In the genomic region with DNA sequence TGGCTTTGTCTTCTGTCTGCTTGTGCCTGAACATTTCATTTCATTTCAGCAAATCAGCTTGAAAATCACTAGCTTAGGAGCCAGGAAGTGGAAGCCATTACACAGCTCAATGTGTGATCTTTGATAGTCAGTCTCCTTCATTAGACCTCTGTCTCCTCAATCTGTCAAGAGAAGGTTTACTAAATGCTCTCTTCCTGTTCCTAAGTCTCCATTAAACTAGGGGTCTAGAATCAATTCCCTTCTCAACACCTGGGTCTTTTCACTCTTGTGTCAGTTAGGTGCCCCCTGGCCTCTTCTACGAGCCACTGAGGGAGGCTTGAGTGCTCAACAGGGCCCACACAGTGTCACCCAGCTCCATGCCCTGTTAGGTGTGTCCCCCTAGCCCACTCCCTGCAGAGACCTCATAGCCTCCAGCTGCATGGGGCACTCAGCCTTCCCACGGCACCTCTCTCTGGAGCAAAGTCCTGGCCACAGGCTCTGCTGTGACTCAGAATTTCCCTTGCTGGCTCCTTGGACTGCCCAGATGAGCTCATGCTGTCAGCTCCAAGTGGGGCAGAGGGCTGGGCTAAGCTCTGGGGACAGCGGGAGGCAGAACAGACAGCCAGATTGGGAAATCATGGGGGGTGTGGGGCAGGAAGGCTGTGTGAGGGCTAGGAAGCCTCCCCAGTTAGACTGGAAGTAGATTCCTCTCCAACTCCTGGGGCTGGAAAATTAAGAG, we compare ENCODE assay signal across 1 cellular context.
TF ChIP-seq lines count a peak whose summit lies in the region.

No MANE protein-coding gene starts in this region.

TF ChIP-seq in HEK293, 187 proteins besides CTCF, POLR2A, EP300 and RAD21 (continued from another document and continues in another):
- TF ChIP-seq HIC1 (tag by site-specific recombination; IDR thresholded peaks at IDR 0.05) = peak; percentile 96
- TF ChIP-seq ZEB2 (tag by site-specific recombination; IDR thresholded peaks at IDR 0.05) = peak; percentile 93
- no peak for TF ChIP-seq ZSCAN16 (tag by site-specific recombination; IDR thresholded peaks at IDR 0.05)
- TF ChIP-seq, protein P1, sequence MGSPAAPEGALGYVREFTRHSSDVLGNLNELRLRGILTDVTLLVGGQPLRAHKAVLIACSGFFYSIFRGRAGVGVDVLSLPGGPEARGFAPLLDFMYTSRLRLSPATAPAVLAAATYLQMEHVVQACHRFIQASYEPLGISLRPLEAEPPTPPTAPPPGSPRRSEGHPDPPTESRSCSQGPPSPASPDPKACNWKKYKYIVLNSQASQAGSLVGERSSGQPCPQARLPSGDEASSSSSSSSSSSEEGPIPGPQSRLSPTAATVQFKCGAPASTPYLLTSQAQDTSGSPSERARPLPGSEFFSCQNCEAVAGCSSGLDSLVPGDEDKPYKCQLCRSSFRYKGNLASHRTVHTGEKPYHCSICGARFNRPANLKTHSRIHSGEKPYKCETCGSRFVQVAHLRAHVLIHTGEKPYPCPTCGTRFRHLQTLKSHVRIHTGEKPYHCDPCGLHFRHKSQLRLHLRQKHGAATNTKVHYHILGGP (tag by site-specific recombination; IDR thresholded peaks at IDR 0.05) = no peak
- no peak for TF ChIP-seq HOXA7 (CRISPR knock-in tag; IDR thresholded peaks at IDR 0.05; ENCODE audit: borderline replicate concordance)
- TF ChIP-seq ZNF777 (tag by site-specific recombination; IDR thresholded peaks at IDR 0.05; ENCODE audit: borderline replicate concordance) = no peak
- peak; percentile 63 for TF ChIP-seq KLF10 (tag by site-specific recombination; IDR thresholded peaks at IDR 0.05)
- peak; percentile 47; the same call in 1 of the 2 replicates for TF ChIP-seq KLF9 (tag by site-specific recombination; IDR thresholded peaks at IDR 0.05; ENCODE audit: low read depth)
- peak; percentile 57; the same call in 1 of the 2 replicates for TF ChIP-seq SCRT2 (tag by site-specific recombination; IDR thresholded peaks at IDR 0.05)
- TF ChIP-seq AEBP2 (tag by site-specific recombination; IDR thresholded peaks at IDR 0.05; ENCODE audit: borderline replicate concordance) = no peak
- TF ChIP-seq ZNF555 (tag by site-specific recombination; conservative IDR thresholded peaks at IDR 0.05) = no peak
- TF ChIP-seq ZNF521 (tag by site-specific recombination; IDR thresholded peaks at IDR 0.05) = no peak
- no peak for TF ChIP-seq ZNF830 (tag by site-specific recombination; IDR thresholded peaks at IDR 0.05; ENCODE audit: low read depth)
- no peak for TF ChIP-seq ZBTB44 (tag by site-specific recombination; IDR thresholded peaks at IDR 0.05)
- TF ChIP-seq ZNF121 (tag by site-specific recombination; IDR thresholded peaks at IDR 0.05) = no peak
- peak; percentile 59 for TF ChIP-seq ZNF394 (tag by site-specific recombination; IDR thresholded peaks at IDR 0.05; ENCODE audit: borderline replicate concordance)
- peak; percentile 73 for TF ChIP-seq ATF2 (tag by site-specific recombination; IDR thresholded peaks at IDR 0.05; ENCODE audit: low read depth)
- peak; percentile 54 for TF ChIP-seq SP3 (tag by site-specific recombination; IDR thresholded peaks at IDR 0.05)
- TF ChIP-seq ZBTB17 (tag by site-specific recombination; IDR thresholded peaks at IDR 0.05) = peak; percentile 83
- no peak for TF ChIP-seq PRDM6 (tag by site-specific recombination; IDR thresholded peaks at IDR 0.05)
- TF ChIP-seq, protein P2, sequence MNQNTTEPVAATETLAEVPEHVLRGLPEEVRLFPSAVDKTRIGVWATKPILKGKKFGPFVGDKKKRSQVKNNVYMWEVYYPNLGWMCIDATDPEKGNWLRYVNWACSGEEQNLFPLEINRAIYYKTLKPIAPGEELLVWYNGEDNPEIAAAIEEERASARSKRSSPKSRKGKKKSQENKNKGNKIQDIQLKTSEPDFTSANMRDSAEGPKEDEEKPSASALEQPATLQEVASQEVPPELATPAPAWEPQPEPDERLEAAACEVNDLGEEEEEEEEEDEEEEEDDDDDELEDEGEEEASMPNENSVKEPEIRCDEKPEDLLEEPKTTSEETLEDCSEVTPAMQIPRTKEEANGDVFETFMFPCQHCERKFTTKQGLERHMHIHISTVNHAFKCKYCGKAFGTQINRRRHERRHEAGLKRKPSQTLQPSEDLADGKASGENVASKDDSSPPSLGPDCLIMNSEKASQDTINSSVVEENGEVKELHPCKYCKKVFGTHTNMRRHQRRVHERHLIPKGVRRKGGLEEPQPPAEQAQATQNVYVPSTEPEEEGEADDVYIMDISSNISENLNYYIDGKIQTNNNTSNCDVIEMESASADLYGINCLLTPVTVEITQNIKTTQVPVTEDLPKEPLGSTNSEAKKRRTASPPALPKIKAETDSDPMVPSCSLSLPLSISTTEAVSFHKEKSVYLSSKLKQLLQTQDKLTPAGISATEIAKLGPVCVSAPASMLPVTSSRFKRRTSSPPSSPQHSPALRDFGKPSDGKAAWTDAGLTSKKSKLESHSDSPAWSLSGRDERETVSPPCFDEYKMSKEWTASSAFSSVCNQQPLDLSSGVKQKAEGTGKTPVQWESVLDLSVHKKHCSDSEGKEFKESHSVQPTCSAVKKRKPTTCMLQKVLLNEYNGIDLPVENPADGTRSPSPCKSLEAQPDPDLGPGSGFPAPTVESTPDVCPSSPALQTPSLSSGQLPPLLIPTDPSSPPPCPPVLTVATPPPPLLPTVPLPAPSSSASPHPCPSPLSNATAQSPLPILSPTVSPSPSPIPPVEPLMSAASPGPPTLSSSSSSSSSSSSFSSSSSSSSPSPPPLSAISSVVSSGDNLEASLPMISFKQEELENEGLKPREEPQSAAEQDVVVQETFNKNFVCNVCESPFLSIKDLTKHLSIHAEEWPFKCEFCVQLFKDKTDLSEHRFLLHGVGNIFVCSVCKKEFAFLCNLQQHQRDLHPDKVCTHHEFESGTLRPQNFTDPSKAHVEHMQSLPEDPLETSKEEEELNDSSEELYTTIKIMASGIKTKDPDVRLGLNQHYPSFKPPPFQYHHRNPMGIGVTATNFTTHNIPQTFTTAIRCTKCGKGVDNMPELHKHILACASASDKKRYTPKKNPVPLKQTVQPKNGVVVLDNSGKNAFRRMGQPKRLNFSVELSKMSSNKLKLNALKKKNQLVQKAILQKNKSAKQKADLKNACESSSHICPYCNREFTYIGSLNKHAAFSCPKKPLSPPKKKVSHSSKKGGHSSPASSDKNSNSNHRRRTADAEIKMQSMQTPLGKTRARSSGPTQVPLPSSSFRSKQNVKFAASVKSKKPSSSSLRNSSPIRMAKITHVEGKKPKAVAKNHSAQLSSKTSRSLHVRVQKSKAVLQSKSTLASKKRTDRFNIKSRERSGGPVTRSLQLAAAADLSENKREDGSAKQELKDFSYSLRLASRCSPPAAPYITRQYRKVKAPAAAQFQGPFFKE (tag by site-specific recombination; IDR thresholded peaks at IDR 0.05; ENCODE audit: borderline replicate concordance) = no peak
- no peak for TF ChIP-seq ZNF664 (tag by site-specific recombination; IDR thresholded peaks at IDR 0.05)
- no peak for TF ChIP-seq ZNF266 (tag by site-specific recombination; IDR thresholded peaks at IDR 0.05; ENCODE audit: low read depth)
- TF ChIP-seq SALL2 (tag by site-specific recombination; IDR thresholded peaks at IDR 0.05; ENCODE audit: borderline replicate concordance) = no peak
- TF ChIP-seq, protein P3, sequence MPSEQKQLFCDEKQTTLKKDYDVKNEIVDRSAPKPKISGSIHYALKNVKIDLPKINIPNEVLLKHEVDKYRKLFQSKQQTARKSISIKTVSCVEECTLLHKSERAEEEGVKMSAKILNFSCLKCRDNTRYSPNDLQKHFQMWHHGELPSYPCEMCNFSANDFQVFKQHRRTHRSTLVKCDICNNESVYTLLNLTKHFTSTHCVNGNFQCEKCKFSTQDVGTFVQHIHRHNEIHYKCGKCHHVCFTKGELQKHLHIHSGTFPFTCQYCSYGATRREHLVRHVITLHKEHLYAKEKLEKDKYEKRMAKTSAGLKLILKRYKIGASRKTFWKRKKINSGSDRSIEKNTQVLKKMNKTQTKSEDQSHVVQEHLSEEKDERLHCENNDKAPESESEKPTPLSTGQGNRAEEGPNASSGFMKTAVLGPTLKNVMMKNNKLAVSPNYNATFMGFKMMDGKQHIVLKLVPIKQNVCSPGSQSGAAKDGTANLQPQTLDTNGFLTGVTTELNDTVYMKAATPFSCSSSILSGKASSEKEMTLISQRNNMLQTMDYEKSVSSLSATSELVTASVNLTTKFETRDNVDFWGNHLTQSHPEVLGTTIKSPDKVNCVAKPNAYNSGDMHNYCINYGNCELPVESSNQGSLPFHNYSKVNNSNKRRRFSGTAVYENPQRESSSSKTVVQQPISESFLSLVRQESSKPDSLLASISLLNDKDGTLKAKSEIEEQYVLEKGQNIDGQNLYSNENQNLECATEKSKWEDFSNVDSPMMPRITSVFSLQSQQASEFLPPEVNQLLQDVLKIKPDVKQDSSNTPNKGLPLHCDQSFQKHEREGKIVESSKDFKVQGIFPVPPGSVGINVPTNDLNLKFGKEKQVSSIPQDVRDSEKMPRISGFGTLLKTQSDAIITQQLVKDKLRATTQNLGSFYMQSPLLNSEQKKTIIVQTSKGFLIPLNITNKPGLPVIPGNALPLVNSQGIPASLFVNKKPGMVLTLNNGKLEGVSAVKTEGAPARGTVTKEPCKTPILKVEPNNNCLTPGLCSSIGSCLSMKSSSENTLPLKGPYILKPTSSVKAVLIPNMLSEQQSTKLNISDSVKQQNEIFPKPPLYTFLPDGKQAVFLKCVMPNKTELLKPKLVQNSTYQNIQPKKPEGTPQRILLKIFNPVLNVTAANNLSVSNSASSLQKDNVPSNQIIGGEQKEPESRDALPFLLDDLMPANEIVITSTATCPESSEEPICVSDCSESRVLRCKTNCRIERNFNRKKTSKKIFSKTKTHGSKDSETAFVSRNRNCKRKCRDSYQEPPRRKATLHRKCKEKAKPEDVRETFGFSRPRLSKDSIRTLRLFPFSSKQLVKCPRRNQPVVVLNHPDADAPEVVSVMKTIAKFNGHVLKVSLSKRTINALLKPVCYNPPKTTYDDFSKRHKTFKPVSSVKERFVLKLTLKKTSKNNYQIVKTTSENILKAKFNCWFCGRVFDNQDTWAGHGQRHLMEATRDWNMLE (tag by site-specific recombination; conservative IDR thresholded peaks at IDR 0.05; ENCODE audit: low read depth) = no peak
- TF ChIP-seq ZNF776 (tag by site-specific recombination; IDR thresholded peaks at IDR 0.05; ENCODE audit: borderline replicate concordance) = no peak
- TF ChIP-seq IKZF3 (tag by site-specific recombination; IDR thresholded peaks at IDR 0.05) = peak; percentile 94
- TF ChIP-seq ZNF37A (tag by site-specific recombination; IDR thresholded peaks at IDR 0.05) = no peak
- no peak for TF ChIP-seq ZNF423 (tag by site-specific recombination; IDR thresholded peaks at IDR 0.05)
- peak; percentile 75 for TF ChIP-seq ZBTB21 (tag by site-specific recombination; IDR thresholded peaks at IDR 0.05)
- no peak for TF ChIP-seq ZNF621 (tag by site-specific recombination; IDR thresholded peaks at IDR 0.05)
